ENCODE assay signal across 21 cellular contexts in the genomic region with DNA sequence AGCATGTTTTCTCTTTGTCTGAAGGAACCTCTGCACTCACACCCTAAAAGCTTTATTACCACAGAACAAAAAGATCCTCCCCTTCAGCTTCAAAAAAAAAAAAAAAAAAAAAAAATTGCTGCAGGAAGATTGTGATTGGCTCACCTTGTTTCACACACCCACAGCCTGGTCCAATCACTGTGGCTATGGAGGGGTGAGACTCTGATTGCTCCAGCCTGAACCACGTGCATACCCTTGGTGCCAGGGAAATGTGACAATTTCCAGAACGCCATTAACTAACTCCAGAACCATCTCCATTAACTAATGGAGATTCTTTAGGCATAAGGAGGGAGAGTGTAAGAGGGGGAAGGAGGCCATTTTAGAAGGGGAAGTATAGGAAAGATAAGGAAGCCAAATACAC.
"Had no signal": no experiment of that assay in that cellular context is flagged by ENCODE, and none has a peak within 500 bp of the region (broad histone marks: within the 10 kb centered on the region; RNA-seq: fewer than 3 reads in every experiment).

No MANE protein-coding gene starts in this region.

- H3K9me3 ChIP-seq: esophagus muscularis mucosa, neutrophil, right lobe of liver, thoracic aorta had no signal

- H3K27me3 ChIP-seq: esophagus muscularis mucosa, foreskin keratinocyte, heart left ventricle, neutrophil, right lobe of liver had no signal

- H3K27ac ChIP-seq: esophagus muscularis mucosa, foreskin keratinocyte, heart left ventricle, neutrophil, right lobe of liver, thoracic aorta had no signal

- FAIRE-seq: bronchial epithelial cell, keratinocyte, urothelium cell line had no signal

- H3K36me3 ChIP-seq: esophagus muscularis mucosa, heart left ventricle, neutrophil, right lobe of liver, thoracic aorta had no signal

- DNase-seq: activated CD4-positive, alpha-beta memory T cell treated with anti-CD3 and anti-CD28 coated beads, Interleukin-2, amount 10 ng/mL, durations not matched to agents 7 days and 5 days; activated CD4-positive, alpha-beta T cell treated with anti-CD3 and anti-CD28 coated beads for 1 hour; activated CD4-positive, alpha-beta T cell treated with anti-CD3 and anti-CD28 coated beads, Interleukin-2, amount 10 ng/mL, durations not matched to agents 7 days and 5 days; activated naive CD4-positive, alpha-beta T cell; activated T-cell treated with anti-CD3 and anti-CD28 coated beads, Interleukin-2, amount 50 U/mL, for 72 hours; effector CD4-positive, alpha-beta T cell; foreskin keratinocyte; heart left ventricle; left colon; mammary epithelial cell; right lobe of liver; stimulated activated CD4-positive, alpha-beta T cell treated with anti-CD3 and anti-CD28 coated beads, Interleukin-2, amount 100 ng/mL, for 48 hours; stimulated activated naive CD8-positive, alpha-beta T cell treated with anti-CD3 and anti-CD28 coated beads, Interleukin-15, Interleukin-2, amounts not matched to agents 100 U/mL and 50 U/mL, for 24 hours; T-helper 2 cell; trophoblast cell had no signal

- H3K4me3 ChIP-seq: esophagus muscularis mucosa, heart left ventricle, right lobe of liver, thoracic aorta had no signal

- H3K4me1 ChIP-seq: esophagus muscularis mucosa, foreskin keratinocyte, heart left ventricle, right lobe of liver had no signal
